In the genomic region with DNA sequence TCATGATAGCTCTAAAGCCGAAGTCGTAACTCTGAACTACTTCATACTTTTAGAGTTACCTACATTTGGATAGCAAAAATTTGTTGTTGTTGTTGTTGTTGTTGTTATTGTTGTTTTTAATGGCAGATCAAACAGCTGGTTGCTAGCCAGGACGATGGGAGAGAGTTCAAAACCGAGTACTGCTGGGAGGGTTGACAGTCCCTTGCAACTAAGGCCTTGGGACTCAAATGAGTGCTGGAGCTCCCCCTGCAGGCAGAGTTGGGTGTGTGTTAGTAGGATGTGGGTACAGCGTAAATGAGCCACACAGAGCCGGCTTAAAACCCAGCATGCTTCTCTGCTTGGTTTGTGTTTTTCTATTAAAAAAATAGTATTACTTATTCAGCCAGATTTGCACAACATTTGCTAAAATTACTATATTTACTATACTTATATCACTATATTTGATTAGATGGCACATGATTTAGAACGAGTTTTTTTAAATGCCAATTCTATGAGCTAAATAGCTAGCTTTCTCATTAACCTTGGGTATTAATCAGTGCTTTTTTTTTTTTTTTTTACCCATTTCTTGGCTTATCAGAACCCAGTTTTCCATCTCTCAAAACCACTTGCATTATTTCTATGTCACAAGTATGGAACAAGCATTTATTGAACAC, we compare ENCODE assay signal across 8 cellular contexts.
A peak's percentile ranks its signal among the peaks of the same experiment; 100 is the strongest.
DNase-seq lines count a peak whose midpoint lies in the region; ATAC-seq and TF ChIP-seq lines count a peak whose summit lies in the region.

No MANE protein-coding gene starts in this region.

- TF ChIP-seq POLR2A in vagina (IDR thresholded peaks at IDR 0.05): no peak

- no peaks in the 10 kb centered on the region for H3K27me3 ChIP-seq in vagina

- DNase-seq in GM10266 (ENCODE audit: extremely low spot score) (peak; percentile 78), NCI-H1105 (lab: John Stamatoyannopoulos, UW) (peak; percentile 78), head of caudate nucleus (peak; percentile 72 to 95 (median 90)), posterior vena cava (ENCODE audit: low spot score) (peak; percentile 96), vagina (ENCODE audit: extremely low spot score in 2 of 2) (no peak)
- peak; percentile 83 for DNase-seq in activated naive CD4-positive, alpha-beta T cell treated with anti-CD3 and anti-CD28 coated beads, Interleukin-2, amount 50 U/mL, for 16 hours

- H3K4me1 ChIP-seq in vagina: no peaks in the 10 kb centered on the region

- no peaks in the 10 kb centered on the region for H3K9me3 ChIP-seq in vagina

- intact Hi-C loops in head of caudate nucleus (cut with DNase I) (loop anchor here (2.0 kb wide), 1 partner anchor 304 kb away; a partner anchor contains a TSS), posterior vena cava (cut with DNase I) (loop anchor here (5.0 to 10.0 kb wide), 2 partner anchors 301 to 448 kb away; no protein-coding TSS in a partner anchor), vagina (cut with DNase I) (loop anchor here (5.0 kb wide), 1 partner anchor 441 kb away; no protein-coding TSS in a partner anchor)

- ATAC-seq in HG02571 (IDR thresholded peaks at IDR 0.05; ENCODE audit: unreplicated experiment): peak; percentile 75
- peak; percentile 100 for ATAC-seq in SK-N-SH treated with all-trans-retinoic acid at 6 μM for 48 hours

- no peak overlapping the region for H3K4me3 ChIP-seq in vagina

- TF ChIP-seq CTCF in GM10266 (IDR thresholded peaks at IDR 0.05; ENCODE audit: control insufficient read depth, insufficient read depth, low read depth, missing control alignments) (peak; percentile 88), vagina (IDR thresholded peaks at IDR 0.05) (peak; percentile 58 to 86 (median 80))

- H3K36me3 ChIP-seq in vagina: no peaks in the 10 kb centered on the region

- H3K27ac ChIP-seq in vagina: no peak overlapping the region

TF ChIP-seq in SK-N-SH treated with all-trans-retinoic acid at 6 μM for 48 hours, 23 proteins besides CTCF, POLR2A, EP300 and RAD21:
- TF ChIP-seq ZC3H10 (CRISPR knock-in tag; IDR thresholded peaks at IDR 0.05) (no peak), PPARA (CRISPR knock-in tag; IDR thresholded peaks at IDR 0.05; ENCODE audit: borderline replicate concordance) (no peak), ESRRG (CRISPR knock-in tag; IDR thresholded peaks at IDR 0.05) (no peak), ISL1 (CRISPR knock-in tag; IDR thresholded peaks at IDR 0.05) (no peak), ZFP3 (CRISPR knock-in tag; IDR thresholded peaks at IDR 0.05) (no peak), ZFP30 (CRISPR knock-in tag; IDR thresholded peaks at IDR 0.05) (no peak)
- TF ChIP-seq, protein P1, sequence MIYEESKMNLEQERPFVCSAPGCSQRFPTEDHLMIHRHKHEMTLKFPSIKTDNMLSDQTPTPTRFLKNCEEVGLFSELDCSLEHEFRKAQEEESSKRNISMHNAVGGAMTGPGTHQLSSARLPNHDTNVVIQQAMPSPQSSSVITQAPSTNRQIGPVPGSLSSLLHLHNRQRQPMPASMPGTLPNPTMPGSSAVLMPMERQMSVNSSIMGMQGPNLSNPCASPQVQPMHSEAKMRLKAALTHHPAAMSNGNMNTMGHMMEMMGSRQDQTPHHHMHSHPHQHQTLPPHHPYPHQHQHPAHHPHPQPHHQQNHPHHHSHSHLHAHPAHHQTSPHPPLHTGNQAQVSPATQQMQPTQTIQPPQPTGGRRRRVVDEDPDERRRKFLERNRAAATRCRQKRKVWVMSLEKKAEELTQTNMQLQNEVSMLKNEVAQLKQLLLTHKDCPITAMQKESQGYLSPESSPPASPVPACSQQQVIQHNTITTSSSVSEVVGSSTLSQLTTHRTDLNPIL (CRISPR knock-in tag; IDR thresholded peaks at IDR 0.05; ENCODE audit: low read depth): no peak
- TF ChIP-seq, protein P2, sequence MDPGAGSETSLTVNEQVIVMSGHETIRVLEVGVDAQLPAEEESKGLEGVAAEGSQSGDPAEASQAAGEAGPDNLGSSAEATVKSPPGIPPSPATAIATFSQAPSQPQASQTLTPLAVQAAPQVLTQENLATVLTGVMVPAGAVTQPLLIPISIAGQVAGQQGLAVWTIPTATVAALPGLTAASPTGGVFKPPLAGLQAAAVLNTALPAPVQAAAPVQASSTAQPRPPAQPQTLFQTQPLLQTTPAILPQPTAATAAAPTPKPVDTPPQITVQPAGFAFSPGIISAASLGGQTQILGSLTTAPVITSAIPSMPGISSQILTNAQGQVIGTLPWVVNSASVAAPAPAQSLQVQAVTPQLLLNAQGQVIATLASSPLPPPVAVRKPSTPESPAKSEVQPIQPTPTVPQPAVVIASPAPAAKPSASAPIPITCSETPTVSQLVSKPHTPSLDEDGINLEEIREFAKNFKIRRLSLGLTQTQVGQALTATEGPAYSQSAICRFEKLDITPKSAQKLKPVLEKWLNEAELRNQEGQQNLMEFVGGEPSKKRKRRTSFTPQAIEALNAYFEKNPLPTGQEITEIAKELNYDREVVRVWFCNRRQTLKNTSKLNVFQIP (CRISPR knock-in tag; IDR thresholded peaks at IDR 0.05; ENCODE audit: borderline replicate concordance, low read depth): no peak
- TF ChIP-seq, protein P3, sequence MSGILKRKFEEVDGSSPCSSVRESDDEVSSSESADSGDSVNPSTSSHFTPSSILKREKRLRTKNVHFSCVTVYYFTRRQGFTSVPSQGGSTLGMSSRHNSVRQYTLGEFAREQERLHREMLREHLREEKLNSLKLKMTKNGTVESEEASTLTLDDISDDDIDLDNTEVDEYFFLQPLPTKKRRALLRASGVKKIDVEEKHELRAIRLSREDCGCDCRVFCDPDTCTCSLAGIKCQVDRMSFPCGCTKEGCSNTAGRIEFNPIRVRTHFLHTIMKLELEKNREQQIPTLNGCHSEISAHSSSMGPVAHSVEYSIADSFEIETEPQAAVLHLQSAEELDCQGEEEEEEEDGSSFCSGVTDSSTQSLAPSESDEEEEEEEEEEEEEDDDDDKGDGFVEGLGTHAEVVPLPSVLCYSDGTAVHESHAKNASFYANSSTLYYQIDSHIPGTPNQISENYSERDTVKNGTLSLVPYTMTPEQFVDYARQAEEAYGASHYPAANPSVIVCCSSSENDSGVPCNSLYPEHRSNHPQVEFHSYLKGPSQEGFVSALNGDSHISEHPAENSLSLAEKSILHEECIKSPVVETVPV (CRISPR knock-in tag; IDR thresholded peaks at IDR 0.05): no peak

Comparison
In these comparisons a context has a peak if more than half of its experiments do, and no peak if none do; other contexts are left out.
1. DNase-seq: peak in GM10266 (single experiment), NCI-H1105 (single experiment), activated naive CD4-positive, alpha-beta T cell treated with anti-CD3 and anti-CD28 coated beads, Interleukin-2, amount 50 U/mL, for 16 hours (single experiment), head of caudate nucleus (42 of 42) and posterior vena cava (single experiment); none in vagina (0 of 2).